Comparison of ENCODE assay signal across 23 cellular contexts in the genomic region with DNA sequence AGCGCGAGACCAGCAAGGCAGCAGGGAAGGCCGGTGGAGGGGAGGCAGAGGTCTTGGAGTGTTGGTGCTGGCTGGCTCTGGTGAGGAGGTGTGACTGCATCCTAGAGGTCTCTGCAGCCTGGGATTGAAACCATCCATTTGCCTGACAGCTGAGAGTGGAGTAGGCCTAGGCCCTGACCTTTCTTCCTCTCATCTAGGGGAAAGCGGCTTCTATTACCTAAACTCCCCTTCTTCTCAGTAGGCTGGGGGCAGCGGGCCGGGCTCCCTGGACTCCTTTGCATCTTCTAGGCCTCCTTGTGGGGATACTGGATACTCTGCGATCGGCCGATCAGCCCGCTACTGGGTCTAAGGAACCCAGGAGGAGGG.
"Had no signal": no experiment of that assay in that cellular context is flagged by ENCODE, and none has a peak within 500 bp of the region (broad histone marks: within the 10 kb centered on the region; RNA-seq: fewer than 3 reads in every experiment).

No MANE protein-coding gene starts in this region.

- H3K27me3 Mint-ChIP-seq: activated CD4-positive, alpha-beta memory T cell treated with anti-CD3 and anti-CD28 coated beads, Interleukin-2, amount 10 ng/mL, durations not matched to agents 7 days and 5 days; activated CD4-positive, alpha-beta T cell treated with anti-CD3 and anti-CD28 coated beads, Interleukin-2, amount 10 ng/mL, durations not matched to agents 24 days and 14 days; activated naive CD8-positive, alpha-beta T cell had no signal

- H3K4me2 ChIP-seq: hepatocyte had no signal

- H3K4me1 ChIP-seq: adrenal gland, ascending aorta, foreskin keratinocyte, upper lobe of right lung had no signal

- H3K27me3 ChIP-seq: adrenal gland, ascending aorta, foreskin keratinocyte had no signal

- H3K4me3 Mint-ChIP-seq: activated CD4-positive, alpha-beta memory T cell treated with anti-CD3 and anti-CD28 coated beads, Interleukin-2, amount 10 ng/mL, durations not matched to agents 7 days and 5 days; activated CD4-positive, alpha-beta T cell treated with anti-CD3 and anti-CD28 coated beads, Interleukin-2, amount 10 ng/mL, durations not matched to agents 24 days and 14 days; activated naive CD8-positive, alpha-beta T cell; activated T-cell treated with anti-CD3 and anti-CD28 coated beads, Interleukin-2, amount 50 U/mL, for 72 hours; natural killer cell treated with Interleukin-12 subunit alpha and Interleukin-12 subunit beta and Interleukin-15 and Interleukin-18, amount 100 ng/mL, for 72 hours had no signal

- H3K36me3 ChIP-seq: adrenal gland, ascending aorta, left ventricle myocardium inferior, thoracic aorta, upper lobe of right lung had no signal

- H3K27ac ChIP-seq: adrenal gland, ascending aorta, foreskin keratinocyte, hepatocyte, left ventricle myocardium inferior, thoracic aorta, upper lobe of right lung had no signal

- H3K4me1 Mint-ChIP-seq: activated CD4-positive, alpha-beta memory T cell treated with anti-CD3 and anti-CD28 coated beads, Interleukin-2, amount 10 ng/mL, durations not matched to agents 7 days and 5 days; activated CD4-positive, alpha-beta T cell treated with anti-CD3 and anti-CD28 coated beads, Interleukin-2, amount 10 ng/mL, durations not matched to agents 24 days and 14 days had no signal

- H3K36me3 Mint-ChIP-seq: activated naive CD8-positive, alpha-beta T cell; natural killer cell treated with Interleukin-12 subunit alpha and Interleukin-12 subunit beta and Interleukin-15 and Interleukin-18, amount 100 ng/mL, for 72 hours had no signal

- H3K4me3 ChIP-seq: adrenal gland, ascending aorta, hepatocyte, left ventricle myocardium inferior, thoracic aorta, upper lobe of right lung had no signal

- H2AFZ ChIP-seq: hepatocyte had no signal

- H3K27ac Mint-ChIP-seq: activated CD4-positive, alpha-beta memory T cell treated with anti-CD3 and anti-CD28 coated beads, Interleukin-2, amount 10 ng/mL, durations not matched to agents 7 days and 5 days; activated CD4-positive, alpha-beta T cell treated with anti-CD3 and anti-CD28 coated beads, Interleukin-2, amount 10 ng/mL, durations not matched to agents 24 days and 14 days; activated naive CD8-positive, alpha-beta T cell; activated T-cell treated with anti-CD3 and anti-CD28 coated beads, Interleukin-2, amount 50 U/mL, for 72 hours; natural killer cell treated with Interleukin-12 subunit alpha and Interleukin-12 subunit beta and Interleukin-15 and Interleukin-18, amount 100 ng/mL, for 72 hours; progenitor cell of endocrine pancreas had no signal

- H3K9me3 ChIP-seq: adrenal gland, ascending aorta, left ventricle myocardium inferior, thoracic aorta, upper lobe of right lung had no signal

- DNase-seq: activated CD4-positive, alpha-beta memory T cell treated with anti-CD3 and anti-CD28 coated beads, Interleukin-2, amount 10 ng/mL, durations not matched to agents 7 days and 5 days; activated CD4-positive, alpha-beta T cell treated with anti-CD3 and anti-CD28 coated beads, Interleukin-2, amount 10 ng/mL, durations not matched to agents 24 days and 14 days; activated effector memory CD4-positive, alpha-beta T cell treated with anti-CD3 and anti-CD28 coated beads, Interleukin-2, amount 50 U/mL, for 16 hours; activated T-cell treated with anti-CD3 and anti-CD28 coated beads, Interleukin-2, amount 50 U/mL, for 72 hours; adrenal gland; central memory CD4-positive, alpha-beta T cell; dermis blood vessel endothelial cell; effector CD8-positive, alpha-beta T cell; foreskin keratinocyte; kidney glomerular epithelial cell; left ventricle myocardium inferior; mammary epithelial cell; stimulated activated CD4-positive, alpha-beta T cell treated with anti-CD3 and anti-CD28 coated beads, Interleukin-2, amount 100 ng/mL, for 48 hours; stimulated activated naive CD4-positive, alpha-beta T cell; T1000; upper lobe of right lung had no signal

- H3K9me3 Mint-ChIP-seq: activated CD4-positive, alpha-beta memory T cell treated with anti-CD3 and anti-CD28 coated beads, Interleukin-2, amount 10 ng/mL, durations not matched to agents 7 days and 5 days; activated CD4-positive, alpha-beta T cell treated with anti-CD3 and anti-CD28 coated beads, Interleukin-2, amount 10 ng/mL, durations not matched to agents 24 days and 14 days; activated T-cell treated with anti-CD3 and anti-CD28 coated beads, Interleukin-2, amount 50 U/mL, for 72 hours; natural killer cell treated with Interleukin-12 subunit alpha and Interleukin-12 subunit beta and Interleukin-15 and Interleukin-18, amount 100 ng/mL, for 72 hours had no signal

- ATAC-seq: activated CD4-positive, CD25-positive, alpha-beta regulatory T cell treated with anti-CD3 and anti-CD28 coated beads, Interleukin-2, amount 50 U/mL, for 24 hours; activated T-cell treated with anti-CD3 and anti-CD28 coated beads, Interleukin-2, amount 50 U/mL, for 72 hours; foreskin keratinocyte; natural killer cell treated with Interleukin-12 subunit alpha and Interleukin-12 subunit beta and Interleukin-15 and Interleukin-18, amount 100 ng/mL, for 72 hours; upper lobe of right lung had no signal
